Comparison of ENCODE assay signal across 2 cellular contexts in genomic region chr19:34387446-34387810, GRCh38.
TF ChIP-seq lines count a peak whose summit lies in the region.

No MANE protein-coding gene starts in this region.

TF ChIP-seq in HepG2, 621 proteins besides CTCF, POLR2A, EP300 and RAD21:
- no peak for TF ChIP-seq KLF13 (CRISPR knock-in tag; IDR thresholded peaks at IDR 0.05)
- peak; percentile 87; the same call in 1 of the 2 replicates for TF ChIP-seq ZSCAN21 (CRISPR knock-in tag; IDR thresholded peaks at IDR 0.05; ENCODE audit: borderline replicate concordance)

TF ChIP-seq in K562, 482 proteins besides CTCF, POLR2A, EP300 and RAD21:
- TF ChIP-seq SNRNP70 (optimal IDR thresholded peaks at IDR 0.05; ENCODE audit: low read depth, low read length) (peak; percentile 31), BRCA1 (IDR thresholded peaks at IDR 0.05) (no peak), BRCA1 (CRISPR knock-in tag; IDR thresholded peaks at IDR 0.05) (no peak), E2F3 (CRISPR knock-in tag; IDR thresholded peaks at IDR 0.05) (no peak)
